ENCODE assay signal across 10 cellular contexts in genomic region chr5:76084496-76085285, GRCh38. TPM values are rescaled to one million over a fixed set of nuclear protein-coding genes. Genes with fewer than 3 reads are reported as not detected.
A peak's percentile ranks its signal among the peaks of the same experiment; 100 is the strongest.
DNase-seq lines count a peak whose midpoint lies in the region; ATAC-seq and TF ChIP-seq lines count a peak whose summit lies in the region.
"Had no signal": no experiment of that assay in that cellular context is flagged by ENCODE, and none has a peak within 500 bp of the region (broad histone marks: within the 10 kb centered on the region; RNA-seq: fewer than 3 reads in every experiment).

No MANE protein-coding gene starts in this region.

- H3K9ac ChIP-seq in iPS-15b (ENCODE audit: low read depth, low read length), result no peak overlapping the region

- H3K36me3 ChIP-seq in iPS-15b (ENCODE audit: control insufficient read depth, insufficient read depth, low read length) (no peaks in the 10 kb centered on the region), tibial nerve (no peaks in the 10 kb centered on the region), SJCRH30 (no peaks in the 10 kb centered on the region)

- H3K27me3 ChIP-seq in iPS-15b (ENCODE audit: control insufficient read depth, insufficient read depth, low read length) (peaks cover 79% of the 10 kb centered on the region), tibial nerve (peaks cover 0 to 38% of the 10 kb centered on the region in 2 donors), SJCRH30 (no peaks in the 10 kb centered on the region)

- TF ChIP-seq EP300 in tibial nerve (IDR thresholded peaks at IDR 0.05), result no peak

- H3K4me3 Mint-ChIP-seq in activated CD4-positive, alpha-beta memory T cell treated with anti-CD3 and anti-CD28 coated beads, Interleukin-2, amount 10 ng/mL, durations not matched to agents 7 days and 5 days, result peak overlapping the region; percentile 74

- WGBS in tibial nerve, 2 donors, result 1 to 2% methylated on average over 37 to 48 of the region's 75 CpGs

- POLR2A ChIA-PET in activated CD4-positive, alpha-beta memory T cell treated with anti-CD3 and anti-CD28 coated beads, Interleukin-2, amount 10 ng/mL, durations not matched to agents 7 days and 5 days (lab: Charles Lee), result interaction anchor here (1.3 kb wide), 1 partner anchor 91 kb away, joined by 8 read pairs; no protein-coding TSS in a partner anchor

- H3K36me3 Mint-ChIP-seq in activated CD4-positive, alpha-beta memory T cell treated with anti-CD3 and anti-CD28 coated beads, Interleukin-2, amount 10 ng/mL, durations not matched to agents 7 days and 5 days (ENCODE audit: low read depth), result peaks cover 2% of the 10 kb centered on the region

- no peak overlapping the region for H3K27ac Mint-ChIP-seq in activated CD4-positive, alpha-beta memory T cell treated with anti-CD3 and anti-CD28 coated beads, Interleukin-2, amount 10 ng/mL, durations not matched to agents 7 days and 5 days

- H3K9me3 Mint-ChIP-seq in activated CD4-positive, alpha-beta memory T cell treated with anti-CD3 and anti-CD28 coated beads, Interleukin-2, amount 10 ng/mL, durations not matched to agents 7 days and 5 days, result no peaks in the 10 kb centered on the region

- peaks cover 6% of the 10 kb centered on the region for H3K4me1 ChIP-seq in iPS-15b (ENCODE audit: control insufficient read depth, insufficient read depth, low read length)
- H3K4me1 ChIP-seq in tibial nerve, result peaks cover 0 to 39% (median 11%) of the 10 kb centered on the region in 4 donors
- no peaks in the 10 kb centered on the region for H3K4me1 ChIP-seq in SJCRH30

- peaks cover 77% of the 10 kb centered on the region for H3K27me3 Mint-ChIP-seq in activated CD4-positive, alpha-beta memory T cell treated with anti-CD3 and anti-CD28 coated beads, Interleukin-2, amount 10 ng/mL, durations not matched to agents 7 days and 5 days

- peak; percentile 30 for DNase-seq in stimulated activated CD4-positive, alpha-beta T cell treated with anti-CD3 and anti-CD28 coated beads, Interleukin-15, amount 100 ng/mL, for 24 hours
- DNase-seq in stimulated activated CD4-positive, alpha-beta T cell treated with anti-CD3 and anti-CD28 coated beads, Interleukin-12 subunit alpha, Interleukin-12 subunit beta, amount 100 ng/mL, for 4 hours, result no peak
- DNase-seq in activated CD4-positive, alpha-beta memory T cell treated with anti-CD3 and anti-CD28 coated beads, Interleukin-2, amount 10 ng/mL, durations not matched to agents 7 days and 5 days, result no peak
- no peak for DNase-seq in tibial nerve (ENCODE audit: low spot score in 2 of 2)
- DNase-seq in NCI-H187 (lab: John Stamatoyannopoulos, UW), result no peak
- DNase-seq in SJCRH30, result no peak
- DNase-seq: DMS79 treated with DMSO at 0.1 percent for 48 hours had no signal

- ATAC-seq in GM18867 (IDR thresholded peaks at IDR 0.05; ENCODE audit: unreplicated experiment), result no peak
- ATAC-seq: left lobe of liver had no signal

- no peak for TF ChIP-seq CTCF in tibial nerve (IDR thresholded peaks at IDR 0.05)

- H3K9me3 ChIP-seq in iPS-15b (ENCODE audit: control insufficient read depth, insufficient read depth, low read length) (no peaks in the 10 kb centered on the region), tibial nerve (no peaks in the 10 kb centered on the region), SJCRH30 (replicated peaks) (no peaks in the 10 kb centered on the region)

- peaks cover 31% of the 10 kb centered on the region for H3K4me1 Mint-ChIP-seq in activated CD4-positive, alpha-beta memory T cell treated with anti-CD3 and anti-CD28 coated beads, Interleukin-2, amount 10 ng/mL, durations not matched to agents 7 days and 5 days

- no peak overlapping the region for H3K27ac ChIP-seq in tibial nerve
- H3K27ac ChIP-seq in SJCRH30, result no peak overlapping the region

- CTCF ChIA-PET in activated CD4-positive, alpha-beta memory T cell treated with anti-CD3 and anti-CD28 coated beads, Interleukin-2, amount 10 ng/mL, durations not matched to agents 7 days and 5 days (lab: Charles Lee), result interaction anchor here (1.1 kb wide), 1 partner anchor 91 kb away, joined by 5 read pairs; no protein-coding TSS in a partner anchor

- peak overlapping the region; percentile 77 for H3K4me3 ChIP-seq in iPS-15b (ENCODE audit: low read depth, low read length)
- H3K4me3 ChIP-seq in tibial nerve, result peak overlapping the region; percentile 5 to 43 (median 12)
- no peak overlapping the region for H3K4me3 ChIP-seq in SJCRH30

- TF ChIP-seq POLR2A in tibial nerve (IDR thresholded peaks at IDR 0.05), result no peak

RNA-seq across cellular contexts. Expression of gene SV2C, which starts 1.5 kb away (rescaled TPM):
- under 1 TPM; 0.28 to 0.33 TPM for total RNA-seq in activated CD4-positive, alpha-beta memory T cell treated with anti-CD3 and anti-CD28 coated beads, Interleukin-2, amount 10 ng/mL, durations not matched to agents 7 days and 5 days
- total RNA-seq in tibial nerve, result 1 to 10 TPM in 3 of 4 donors, under 1 TPM in 1; 0.87 to 1.7 (median 1.4) TPM
- not detected in 2 replicates for total RNA-seq in SJCRH30 (2014; rRNA removed; shearing (Covaris generic))
- total RNA-seq: left lobe of liver had no signal
